In the genomic region with DNA sequence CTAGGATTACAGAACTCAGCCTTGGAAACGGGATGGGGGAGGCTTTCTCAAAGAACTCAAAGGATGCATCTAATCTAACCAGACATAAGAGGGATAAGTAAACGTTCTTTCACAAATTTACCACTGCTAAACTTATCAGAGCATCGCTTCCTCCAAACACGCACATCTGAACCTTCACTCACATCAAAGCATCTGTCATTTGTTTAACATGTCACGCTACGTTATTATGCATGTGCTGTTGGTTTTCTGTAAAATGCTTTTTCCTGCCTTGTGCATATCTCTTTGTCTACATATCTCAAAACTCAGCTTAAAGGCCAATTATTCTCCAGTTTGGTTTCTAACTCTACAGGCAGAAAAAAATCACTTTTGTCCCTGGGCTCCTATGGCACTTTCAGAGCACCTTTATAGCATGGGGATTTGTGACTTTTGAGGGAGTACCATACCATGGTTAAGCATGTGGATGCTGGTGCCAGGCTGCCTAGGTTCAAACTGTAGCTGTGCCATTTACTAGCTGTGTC, we compare ENCODE assay signal across 25 cellular contexts.
"Had no signal": no experiment of that assay in that cellular context is flagged by ENCODE, and none has a peak within 500 bp of the region (broad histone marks: within the 10 kb centered on the region; RNA-seq: fewer than 3 reads in every experiment).

No MANE protein-coding gene starts in this region.

- ATAC-seq: esophagus mucosa; gastrocnemius medialis; left lobe of liver; mucosa of descending colon; natural killer cell treated with Interleukin-12 subunit alpha and Interleukin-12 subunit beta and Interleukin-15 and Interleukin-18, amount 100 ng/mL, for 72 hours; sciatic nerve; stimulated activated naive CD8-positive, alpha-beta T cell treated with anti-CD3 and anti-CD28 coated beads, Interleukin-15, amount 100 ng/mL, for 72 hours had no signal

- H3K27ac ChIP-seq: epithelial cell of prostate, gastrocnemius medialis, neural progenitor cell, parathyroid adenoma, right atrium auricular region, thyroid gland, vagina had no signal

- DNase-seq: effector CD8-positive, alpha-beta T cell; endodermal cell; foreskin fibroblast; gastrocnemius medialis; head of caudate nucleus; kidney; mesenchymal stem cell; mucosa of descending colon; naive B cell; stimulated activated CD4-positive, alpha-beta T cell treated with anti-CD3 and anti-CD28 coated beads, Interleukin-12 subunit alpha, Interleukin-12 subunit beta, amount 100 ng/mL, for 4 hours; stimulated activated CD4-positive, alpha-beta T cell treated with anti-CD3 and anti-CD28 coated beads, Interleukin-1b, Interleukin-23, amount 100 ng/mL, for 48 hours; stimulated activated CD4-positive, alpha-beta T cell treated with anti-CD3 and anti-CD28 coated beads, Interleukin-4, amount 100 ng/mL, for 1 hour; stimulated activated CD8-positive, alpha-beta memory T cell treated with anti-CD3 and anti-CD28 coated beads, Interleukin-4, amount 100 ng/mL, for 48 hours; stimulated activated naive CD4-positive, alpha-beta T cell; stimulated activated naive CD8-positive, alpha-beta T cell treated with anti-CD3 and anti-CD28 coated beads, Interleukin-15, amount 100 ng/mL, for 72 hours; thyroid gland had no signal
